ENCODE assay signal across 21 cellular contexts in the genomic region with DNA sequence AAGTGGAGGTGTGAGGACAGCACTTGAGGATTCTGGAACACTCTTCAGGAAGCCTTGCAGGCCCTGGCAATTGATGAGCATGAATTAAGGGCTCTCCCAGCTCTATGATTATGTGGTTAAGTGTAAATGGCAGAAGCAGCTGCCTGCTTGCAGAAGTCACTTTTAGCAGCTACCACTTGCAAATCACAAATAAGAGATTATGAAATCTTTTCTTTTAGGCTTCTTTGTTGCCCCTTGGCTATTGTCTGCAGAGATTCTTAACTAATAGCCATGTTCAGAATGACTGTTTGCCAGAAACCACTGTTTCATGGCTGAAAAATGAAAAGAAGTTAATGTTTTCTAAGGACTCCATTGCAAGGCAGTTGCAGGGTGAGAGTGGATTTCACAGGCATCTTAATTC. TPM values are rescaled to one million over a fixed set of nuclear protein-coding genes. Genes with fewer than 3 reads are reported as not detected.
"Had no signal": no experiment of that assay in that cellular context is flagged by ENCODE, and none has a peak within 500 bp of the region (broad histone marks: within the 10 kb centered on the region; RNA-seq: fewer than 3 reads in every experiment).

No MANE protein-coding gene starts in this region.

- H3K27ac ChIP-seq: cardiac muscle cell, sigmoid colon, spleen, thoracic aorta, upper lobe of right lung, VCaP had no signal

- H3K4me1 ChIP-seq: sigmoid colon, spleen, upper lobe of right lung had no signal

- H3K36me3 ChIP-seq: cardiac muscle cell, sigmoid colon, spleen, thoracic aorta, upper lobe of right lung had no signal

- H3K9me3 Mint-ChIP-seq: activated naive CD8-positive, alpha-beta T cell treated with anti-CD3 and anti-CD28 coated beads for 36 hours; activated T-cell treated with anti-CD3 and anti-CD28 coated beads, Interleukin-2, amount 50 U/mL, for 24 hours; activated T-helper 17 cell treated with anti-CD3 and anti-CD28 coated beads, Interleukin-2, amount 50 U/mL, for 72 hours; neural crest cell had no signal

- H3K4me3 Mint-ChIP-seq: activated CD8-positive, alpha-beta T cell treated with anti-CD3 and anti-CD28 coated beads, Interleukin-2, amount 10 ng/mL, durations not matched to agents 7 days and 5 days; activated naive CD8-positive, alpha-beta T cell treated with anti-CD3 and anti-CD28 coated beads for 36 hours; activated T-cell treated with anti-CD3 and anti-CD28 coated beads, Interleukin-2, amount 50 U/mL, for 24 hours; activated T-helper 17 cell treated with anti-CD3 and anti-CD28 coated beads, Interleukin-2, amount 50 U/mL, for 72 hours; naive thymus-derived CD4-positive, alpha-beta T cell; neural crest cell had no signal

- H3K27me3 ChIP-seq: cardiac muscle cell, sigmoid colon, spleen, upper lobe of right lung had no signal

- DNase-seq: activated CD4-positive, alpha-beta T cell treated with anti-CD3 and anti-CD28 coated beads, Interleukin-2, amount 50 U/mL, for 1 hour; activated CD8-positive, alpha-beta T cell treated with anti-CD3 and anti-CD28 coated beads, Interleukin-2, amount 10 ng/mL, durations not matched to agents 7 days and 5 days; activated naive CD8-positive, alpha-beta T cell treated with anti-CD3 and anti-CD28 coated beads for 36 hours; activated T-cell treated with anti-CD3 and anti-CD28 coated beads, Interleukin-2, amount 50 U/mL, for 24 hours; foreskin fibroblast; kidney; naive thymus-derived CD4-positive, alpha-beta T cell; retina; sigmoid colon; spleen; stimulated activated CD4-positive, alpha-beta T cell treated with anti-CD3 and anti-CD28 coated beads, Interleukin-4, amount 100 ng/mL, for 1 hour; stimulated activated naive CD4-positive, alpha-beta T cell; upper lobe of right lung had no signal

- H3K27ac Mint-ChIP-seq: activated CD8-positive, alpha-beta T cell treated with anti-CD3 and anti-CD28 coated beads, Interleukin-2, amount 10 ng/mL, durations not matched to agents 7 days and 5 days; activated naive CD8-positive, alpha-beta T cell treated with anti-CD3 and anti-CD28 coated beads for 36 hours; activated T-cell treated with anti-CD3 and anti-CD28 coated beads, Interleukin-2, amount 50 U/mL, for 24 hours; activated T-helper 17 cell treated with anti-CD3 and anti-CD28 coated beads, Interleukin-2, amount 50 U/mL, for 72 hours; naive thymus-derived CD4-positive, alpha-beta T cell had no signal

- ATAC-seq: activated CD4-positive, CD25-positive, alpha-beta regulatory T cell treated with anti-CD3 and anti-CD28 coated beads, Interleukin-2, amount 50 U/mL, for 24 hours; activated CD8-positive, alpha-beta T cell treated with anti-CD3 and anti-CD28 coated beads, Interleukin-2, amount 10 ng/mL, durations not matched to agents 7 days and 5 days; activated T-helper 17 cell treated with anti-CD3 and anti-CD28 coated beads, Interleukin-2, amount 50 U/mL, for 72 hours; naive thymus-derived CD4-positive, alpha-beta T cell; upper lobe of right lung had no signal

- H3K4me1 Mint-ChIP-seq: activated naive CD8-positive, alpha-beta T cell treated with anti-CD3 and anti-CD28 coated beads for 36 hours; activated T-helper 17 cell treated with anti-CD3 and anti-CD28 coated beads, Interleukin-2, amount 50 U/mL, for 72 hours had no signal

- H3K36me3 Mint-ChIP-seq: activated naive CD8-positive, alpha-beta T cell treated with anti-CD3 and anti-CD28 coated beads for 36 hours had no signal

- H3K4me3 ChIP-seq: cardiac muscle cell, lung, sigmoid colon, spleen, thoracic aorta, upper lobe of right lung had no signal

- H3K9me3 ChIP-seq: sigmoid colon, spleen, thoracic aorta, upper lobe of right lung had no signal

RNA-seq across cellular contexts. Expression of a gene that starts 8.1 kb away (rescaled TPM):
- total RNA-seq: epithelial cell of proximal tubule, neural crest cell had no signal
